ENCODE assay signal across 32 cellular contexts in genomic region chr6:147903931-147904330, GRCh38.
"Had no signal": no experiment of that assay in that cellular context is flagged by ENCODE, and none has a peak within 500 bp of the region (broad histone marks: within the 10 kb centered on the region; RNA-seq: fewer than 3 reads in every experiment).

No MANE protein-coding gene starts in this region.

- H2AFZ ChIP-seq: hepatocyte had no signal

- H3K4me1 Mint-ChIP-seq: naive thymus-derived CD8-positive, alpha-beta T cell; stimulated activated naive B cell treated with anti-CD40 and anti-IgM and Interleukin-4, amounts not matched to agents 10 μg/mL and 1 μg/mL and 100 μg/mL, for 72 hours had no signal

- DNase-seq: colonic mucosa; effector CD8-positive, alpha-beta T cell; endodermal cell; heart left ventricle; left cardiac atrium; left lung; mesenchymal stem cell; mucosa of descending colon; naive thymus-derived CD8-positive, alpha-beta T cell; nephron progenitor cell; nucleus accumbens; ovary; posterior cingulate gyrus; psoas muscle; right cardiac atrium; sigmoid colon; spleen; stimulated activated naive B cell treated with anti-CD40 and anti-IgM and Interleukin-4, amounts not matched to agents 10 μg/mL and 1 μg/mL and 100 μg/mL, for 72 hours; upper lobe of left lung had no signal

- H3K36me3 ChIP-seq: colonic mucosa, gastroesophageal sphincter, heart left ventricle, left lung, ovary, sigmoid colon, spleen, thoracic aorta, tibial nerve, upper lobe of left lung had no signal

- H3K27ac ChIP-seq: colonic mucosa, epithelial cell of prostate, foreskin keratinocyte, gastroesophageal sphincter, heart left ventricle, hepatocyte, left lung, ovary, psoas muscle, sigmoid colon, skin epidermis, spleen, thoracic aorta, tibial nerve, upper lobe of left lung had no signal

- H3K79me2 ChIP-seq: hepatocyte had no signal

- H3K4me3 Mint-ChIP-seq: dendritic cell treated with granulocyte-macrophage colony-stimulating factor and Interleukin-4, amounts not matched to agents 40 ng/mL and 50 ng/mL, for 4 days; endodermal cell; mesothelial cell of epicardium; naive thymus-derived CD8-positive, alpha-beta T cell; nephron progenitor cell; stimulated activated naive B cell treated with anti-CD40 and anti-IgM and Interleukin-4, amounts not matched to agents 10 μg/mL and 1 μg/mL and 100 μg/mL, for 72 hours; stimulated activated naive CD8-positive, alpha-beta T cell treated with anti-CD3 and anti-CD28 coated beads, Interleukin-15, Interleukin-2, amounts not matched to agents 100 ng/mL and 50 ng/mL, for 24 hours had no signal

- H3K36me3 Mint-ChIP-seq: mesothelial cell of epicardium; naive thymus-derived CD8-positive, alpha-beta T cell; stimulated activated naive B cell treated with anti-CD40 and anti-IgM and Interleukin-4, amounts not matched to agents 10 μg/mL and 1 μg/mL and 100 μg/mL, for 72 hours had no signal

- ATAC-seq: esophagus mucosa; gastroesophageal sphincter; heart left ventricle; left cardiac atrium; left lung; mucosa of descending colon; naive thymus-derived CD8-positive, alpha-beta T cell; psoas muscle; right cardiac atrium; stimulated activated naive B cell treated with anti-CD40 and anti-IgM and Interleukin-4, amounts not matched to agents 10 μg/mL and 1 μg/mL and 100 μg/mL, for 72 hours had no signal

- H3K4me3 ChIP-seq: colonic mucosa, gastroesophageal sphincter, heart left ventricle, hepatocyte, left lung, mucosa of descending colon, ovary, psoas muscle, sigmoid colon, skin epidermis, spleen, thoracic aorta, tibial nerve, upper lobe of left lung had no signal

- H3K9me3 ChIP-seq: colonic mucosa, gastroesophageal sphincter, heart left ventricle, left lung, mucosa of descending colon, ovary, psoas muscle, sigmoid colon, spleen, thoracic aorta, tibial nerve, upper lobe of left lung had no signal

- H3K4me1 ChIP-seq: colonic mucosa, foreskin keratinocyte, gastroesophageal sphincter, heart left ventricle, left lung, psoas muscle, sigmoid colon, spleen, tibial nerve, upper lobe of left lung had no signal

- H3K27me3 ChIP-seq: colonic mucosa, foreskin keratinocyte, gastroesophageal sphincter, heart left ventricle, hepatocyte, left lung, ovary, sigmoid colon, spleen, tibial nerve, upper lobe of left lung had no signal

- H3K27ac Mint-ChIP-seq: dendritic cell treated with granulocyte-macrophage colony-stimulating factor and Interleukin-4, amounts not matched to agents 40 ng/mL and 50 ng/mL, for 4 days; endodermal cell; mesothelial cell of epicardium; naive thymus-derived CD8-positive, alpha-beta T cell; nephron progenitor cell; stimulated activated naive B cell treated with anti-CD40 and anti-IgM and Interleukin-4, amounts not matched to agents 10 μg/mL and 1 μg/mL and 100 μg/mL, for 72 hours; stimulated activated naive CD8-positive, alpha-beta T cell treated with anti-CD3 and anti-CD28 coated beads, Interleukin-15, Interleukin-2, amounts not matched to agents 100 ng/mL and 50 ng/mL, for 24 hours had no signal

- FAIRE-seq: islet of Langerhans, urothelium cell line had no signal

- H3K9me3 Mint-ChIP-seq: endodermal cell, mesothelial cell of epicardium, nephron progenitor cell had no signal

- H3K4me2 ChIP-seq: hepatocyte had no signal

- H3K27me3 Mint-ChIP-seq: dendritic cell treated with granulocyte-macrophage colony-stimulating factor and Interleukin-4, amounts not matched to agents 40 ng/mL and 50 ng/mL, for 4 days; stimulated activated naive B cell treated with anti-CD40 and anti-IgM and Interleukin-4, amounts not matched to agents 10 μg/mL and 1 μg/mL and 100 μg/mL, for 72 hours; stimulated activated naive CD8-positive, alpha-beta T cell treated with anti-CD3 and anti-CD28 coated beads, Interleukin-15, Interleukin-2, amounts not matched to agents 100 ng/mL and 50 ng/mL, for 24 hours had no signal
